In the genomic region with DNA sequence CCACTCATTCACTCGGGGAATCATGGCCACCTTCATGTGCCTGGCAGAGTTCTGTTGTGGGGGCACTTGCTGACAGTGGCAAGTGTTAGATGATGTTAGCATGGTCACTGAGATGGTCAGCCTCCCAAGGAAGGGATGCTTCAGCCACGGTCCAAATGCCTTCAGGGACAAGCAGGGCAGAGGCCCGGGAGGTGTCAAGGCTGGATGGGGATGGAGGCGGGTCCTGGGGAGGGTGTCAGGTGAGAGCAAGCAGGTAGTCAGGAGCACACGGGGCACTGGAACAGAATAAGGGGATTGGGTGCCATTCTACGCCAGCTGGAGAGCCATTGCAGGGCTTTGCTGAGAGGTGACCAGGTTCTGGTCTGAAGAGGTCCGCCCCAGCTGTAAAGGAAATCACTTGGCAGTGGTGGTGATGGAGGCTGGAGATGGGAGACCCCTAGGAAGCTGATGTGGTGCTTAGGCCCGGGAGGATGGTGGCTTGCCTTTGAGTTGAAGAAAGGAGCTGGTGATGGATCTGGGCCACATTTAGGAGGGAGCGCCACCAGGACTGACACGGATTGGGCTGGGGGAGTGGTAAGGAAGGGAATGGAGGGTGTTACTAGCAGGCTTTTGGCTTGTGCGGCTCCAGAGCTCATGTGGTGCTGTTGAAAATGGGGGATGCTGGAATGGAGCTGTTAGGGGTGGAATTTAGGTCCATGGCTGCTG, we compare ENCODE assay signal across 1 cellular context.
TF ChIP-seq lines count a peak whose summit lies in the region.

No MANE protein-coding gene starts in this region.

TF ChIP-seq in HepG2, 621 proteins besides CTCF, POLR2A, EP300 and RAD21:
- TF ChIP-seq NRL (CRISPR knock-in tag; IDR thresholded peaks at IDR 0.05; ENCODE audit: borderline replicate concordance) (no peak), BORCS8-MEF2B (CRISPR knock-in tag; IDR thresholded peaks at IDR 0.05) (no peak), KMT2A (CRISPR knock-in tag; IDR thresholded peaks at IDR 0.05) (no peak), MXI1 (IDR thresholded peaks at IDR 0.05; ENCODE audit: borderline replicate concordance, low read depth, low read length) (no peak), ZFY (CRISPR knock-in tag; IDR thresholded peaks at IDR 0.05) (no peak), HNF1A (IDR thresholded peaks at IDR 0.05; ENCODE audit: low read depth) (no peak), HNF1A (CRISPR knock-in tag; IDR thresholded peaks at IDR 0.05; ENCODE audit: borderline replicate concordance) (no peak), RBFOX2 (IDR thresholded peaks at IDR 0.05; ENCODE audit: low read depth, low read length) (no peak), ZNF773 (CRISPR knock-in tag; IDR thresholded peaks at IDR 0.05; ENCODE audit: borderline replicate concordance) (no peak), MBD4 (IDR thresholded peaks at IDR 0.05; ENCODE audit: borderline replicate concordance, low read length) (no peak), YY1 (IDR thresholded peaks at IDR 0.05; ENCODE audit: insufficient read depth, insufficient replicate concordance, low read depth, low read length) (no peak), ZSCAN20 (CRISPR knock-in tag; IDR thresholded peaks at IDR 0.05; ENCODE audit: borderline replicate concordance) (no peak), ZSCAN5A (CRISPR knock-in tag; IDR thresholded peaks at IDR 0.05; ENCODE audit: borderline replicate concordance) (no peak), SRF (IDR thresholded peaks at IDR 0.05; ENCODE audit: low read depth, low read length) (no peak), EEA1 (CRISPR knock-in tag; IDR thresholded peaks at IDR 0.05; ENCODE audit: borderline replicate concordance) (no peak), CBFB (CRISPR knock-in tag; IDR thresholded peaks at IDR 0.05) (no peak), HMGA1 (CRISPR knock-in tag; conservative IDR thresholded peaks at IDR 0.05) (no peak)
- TF ChIP-seq, protein P1, sequence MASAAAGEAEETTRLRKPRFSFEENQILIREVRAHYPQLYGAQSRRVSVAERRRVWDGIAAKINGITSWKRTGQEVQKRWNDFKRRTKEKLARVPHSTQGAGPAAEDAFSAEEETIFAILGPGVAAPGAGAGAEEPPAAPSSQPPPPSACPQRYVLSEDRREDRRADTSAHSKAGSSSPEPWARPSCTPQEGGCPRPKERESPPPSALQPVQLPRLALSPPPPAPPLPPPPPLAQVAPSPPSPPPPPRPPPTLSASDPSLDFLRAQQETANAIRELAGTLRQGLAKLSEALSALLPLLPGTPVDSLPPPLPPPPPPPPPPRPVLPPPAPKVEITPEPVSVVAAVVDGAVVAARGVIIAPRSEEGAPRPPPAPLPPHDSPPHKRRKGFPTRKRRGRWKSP (CRISPR knock-in tag; IDR thresholded peaks at IDR 0.05), result no peak
